In the genomic region with DNA sequence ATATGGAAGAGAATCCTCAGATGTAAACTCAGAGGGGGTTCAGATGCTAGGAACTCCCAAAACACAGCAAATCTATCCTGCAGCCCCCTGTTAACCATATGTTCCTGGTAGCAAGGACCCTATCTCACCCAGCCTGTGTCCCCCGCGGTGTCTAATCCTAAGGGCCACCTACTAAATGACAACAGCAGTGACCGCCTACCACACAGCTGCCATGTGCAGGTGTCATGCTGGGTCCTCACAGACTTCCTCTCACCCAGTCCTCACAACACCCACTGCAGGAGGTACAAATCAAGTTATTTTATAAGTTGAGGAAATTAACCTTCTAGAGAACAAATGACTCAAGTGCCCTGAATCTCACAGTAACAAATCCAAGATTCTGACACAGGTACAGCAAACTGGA, we compare ENCODE assay signal across 18 cellular contexts.
DNase-seq lines count a peak whose midpoint lies in the region; ATAC-seq and TF ChIP-seq lines count a peak whose summit lies in the region.
"Had no signal": no experiment of that assay in that cellular context is flagged by ENCODE, and none has a peak within 500 bp of the region (broad histone marks: within the 10 kb centered on the region; RNA-seq: fewer than 3 reads in every experiment).

No MANE protein-coding gene starts in this region.

- H3K27ac ChIP-seq in heart left ventricle (peak overlapping the region in 10 of 12 donors; percentile 4 to 96 (median 84)), layer of hippocampus (ENCODE audit: low read depth, low read length) (peak overlapping the region; percentile 94)

- no peaks in the 10 kb centered on the region for H3K9me3 ChIP-seq in heart left ventricle

- H3K27ac Mint-ChIP-seq in activated T-helper 17 cell treated with anti-CD3 and anti-CD28 coated beads, Interleukin-2, amount 50 U/mL, for 72 hours: peak overlapping the region; percentile 51
- peak overlapping the region; percentile 53 for H3K27ac Mint-ChIP-seq in type B pancreatic cell
- H3K27ac Mint-ChIP-seq: activated naive CD4-positive, alpha-beta T cell treated with anti-CD3 and anti-CD28 coated beads, Interleukin-2, amount 50 U/mL, for 24 hours; T-helper 2 cell treated with Interferon-gamma antibody and Interleukin-4, amounts not matched to agents 5 μg/mL and 100 μg/mL, for 36 hours had no signal

- no peak overlapping the region for H3K4me3 Mint-ChIP-seq in activated T-helper 17 cell treated with anti-CD3 and anti-CD28 coated beads, Interleukin-2, amount 50 U/mL, for 72 hours
- H3K4me3 Mint-ChIP-seq in type B pancreatic cell: no peak overlapping the region
- H3K4me3 Mint-ChIP-seq: activated naive CD4-positive, alpha-beta T cell treated with anti-CD3 and anti-CD28 coated beads, Interleukin-2, amount 50 U/mL, for 24 hours; T-helper 2 cell treated with Interferon-gamma antibody and Interleukin-4, amounts not matched to agents 5 μg/mL and 100 μg/mL, for 36 hours had no signal

- H3K36me3 Mint-ChIP-seq in activated T-helper 17 cell treated with anti-CD3 and anti-CD28 coated beads, Interleukin-2, amount 50 U/mL, for 72 hours (ENCODE audit: low read depth): no peaks in the 10 kb centered on the region
- peaks cover 5% of the 10 kb centered on the region for H3K36me3 Mint-ChIP-seq in type B pancreatic cell
- H3K36me3 Mint-ChIP-seq: activated naive CD4-positive, alpha-beta T cell treated with anti-CD3 and anti-CD28 coated beads, Interleukin-2, amount 50 U/mL, for 24 hours had no signal

- no peaks in the 10 kb centered on the region for H3K27me3 ChIP-seq in heart left ventricle
- H3K27me3 ChIP-seq in layer of hippocampus (ENCODE audit: control insufficient read depth, insufficient read depth, low read length): no peaks in the 10 kb centered on the region

- WGBS in heart left ventricle, 4 donors: 87 to 94% (median 93%) methylated on average over 3 of the region's 3 CpGs

- H3K4me1 Mint-ChIP-seq in activated T-helper 17 cell treated with anti-CD3 and anti-CD28 coated beads, Interleukin-2, amount 50 U/mL, for 72 hours: peaks cover 19% of the 10 kb centered on the region
- H3K4me1 Mint-ChIP-seq in type B pancreatic cell (ENCODE audit: unreplicated experiment): peaks cover 64% of the 10 kb centered on the region

- H3K4me1 ChIP-seq in heart left ventricle: peaks cover 8 to 94% (median 78%) of the 10 kb centered on the region in 12 donors

- intact Hi-C loops in heart left ventricle (cut with DNase I): loop anchor here in 4 of 10 donors (5.0 to 10.0 kb wide), 6 partner anchors 50 to 70 kb away; no protein-coding TSS in a partner anchor
- intact Hi-C loops in Right ventricle myocardium inferior (cut with DNase I): loop anchor here (2.0 to 5.0 kb wide), 4 partner anchors 35 to 73 kb away; a partner anchor contains a TSS

- H3K4me3 ChIP-seq in heart left ventricle: no peak overlapping the region
- H3K4me3 ChIP-seq: GM12878 had no signal

- TF ChIP-seq CTCF in heart left ventricle (IDR thresholded peaks at IDR 0.05) (no peak), type B pancreatic cell (conservative IDR thresholded peaks at IDR 0.05) (no peak)

- no peaks in the 10 kb centered on the region for H3K27me3 Mint-ChIP-seq in activated T-helper 17 cell treated with anti-CD3 and anti-CD28 coated beads, Interleukin-2, amount 50 U/mL, for 72 hours
- H3K27me3 Mint-ChIP-seq in type B pancreatic cell: no peaks in the 10 kb centered on the region
- H3K27me3 Mint-ChIP-seq: activated naive CD4-positive, alpha-beta T cell treated with anti-CD3 and anti-CD28 coated beads, Interleukin-2, amount 50 U/mL, for 24 hours had no signal

- H3K36me3 ChIP-seq in heart left ventricle: no peaks in the 10 kb centered on the region

- no peak for TF ChIP-seq POLR2A in heart left ventricle (IDR thresholded peaks at IDR 0.05)

- no peak for ATAC-seq in heart left ventricle
- no peak for ATAC-seq in Right ventricle myocardium inferior
- ATAC-seq in activated T-helper 17 cell treated with anti-CD3 and anti-CD28 coated beads, Interleukin-2, amount 50 U/mL, for 72 hours (replicated peaks): no peak
- ATAC-seq: GM12878, Panc1 had no signal

- DNase-seq in heart left ventricle: no peak
- DNase-seq in Right ventricle myocardium inferior (ENCODE audit: missing footprints): no peak
- DNase-seq in type B pancreatic cell (ENCODE audit: extremely low spot score, unreplicated experiment): no peak
- no peak for DNase-seq in effector CD4-positive, alpha-beta T cell
- DNase-seq in NOMO-1 treated with DMSO at 0.1 percent for 48 hours (lab: John Stamatoyannopoulos, UW; ENCODE audit: unreplicated experiment): no peak
- no peak for DNase-seq in stimulated activated naive CD4-positive, alpha-beta T cell (lab: John Stamatoyannopoulos, UW)
- DNase-seq: activated CD8-positive, alpha-beta memory T cell treated with anti-CD3 and anti-CD28 coated beads for 24 hours; DND-41; foreskin fibroblast; GOT3; NCI-H2227 treated with DMSO at 0.1 percent for 48 hours had no signal

- no peaks in the 10 kb centered on the region for H3K9me3 Mint-ChIP-seq in activated T-helper 17 cell treated with anti-CD3 and anti-CD28 coated beads, Interleukin-2, amount 50 U/mL, for 72 hours
- H3K9me3 Mint-ChIP-seq in type B pancreatic cell: no peaks in the 10 kb centered on the region
- H3K9me3 Mint-ChIP-seq: activated naive CD4-positive, alpha-beta T cell treated with anti-CD3 and anti-CD28 coated beads, Interleukin-2, amount 50 U/mL, for 24 hours; neural crest cell; T-helper 2 cell treated with Interferon-gamma antibody and Interleukin-4, amounts not matched to agents 5 μg/mL and 100 μg/mL, for 36 hours had no signal
